ENCODE assay signal across 1 cellular context in genomic region chr1:186375152-186375928, GRCh38.
A peak's percentile ranks its signal among the peaks of the same experiment; 100 is the strongest.
TF ChIP-seq lines count a peak whose summit lies in the region.

TSS of gene ODR4 (plus strand) at chr1:186375838. CDS start at chr1:186379786, 3,948 bp downstream.
TSS of gene TPR (minus strand) at chr1:186375253. CDS start at chr1:186375028, 225 bp downstream.

TF ChIP-seq in K562, 482 proteins besides CTCF, POLR2A, EP300 and RAD21 (continued from another document and continues in another):
- TF ChIP-seq, protein P1, sequence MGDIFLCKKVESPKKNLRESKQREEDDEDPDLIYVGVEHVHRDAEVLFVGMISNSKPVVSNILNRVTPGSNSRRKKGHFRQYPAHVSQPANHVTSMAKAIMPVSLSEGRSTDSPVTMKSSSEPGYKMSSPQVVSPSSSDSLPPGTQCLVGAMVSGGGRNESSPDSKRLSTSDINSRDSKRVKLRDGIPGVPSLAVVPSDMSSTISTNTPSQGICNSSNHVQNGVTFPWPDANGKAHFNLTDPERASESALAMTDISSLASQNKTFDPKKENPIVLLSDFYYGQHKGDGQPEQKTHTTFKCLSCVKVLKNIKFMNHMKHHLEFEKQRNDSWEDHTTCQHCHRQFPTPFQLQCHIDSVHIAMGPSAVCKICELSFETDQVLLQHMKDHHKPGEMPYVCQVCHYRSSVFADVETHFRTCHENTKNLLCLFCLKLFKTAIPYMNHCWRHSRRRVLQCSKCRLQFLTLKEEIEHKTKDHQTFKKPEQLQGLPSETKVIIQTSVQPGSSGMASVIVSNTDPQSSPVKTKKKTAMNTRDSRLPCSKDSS (IDR thresholded peaks at IDR 0.05; ENCODE audit: low read depth, partially characterized antibody): no peak
- peak; percentile 39 for TF ChIP-seq RREB1 (CRISPR knock-in tag; IDR thresholded peaks at IDR 0.05)
- TF ChIP-seq MTA2 (IDR thresholded peaks at IDR 0.05; ENCODE audit: low read depth): peak; percentile 4; the same call in 1 of the 2 replicates
- no peak for TF ChIP-seq ILK (tag; IDR thresholded peaks at IDR 0.05; ENCODE audit: borderline replicate concordance, low read depth)
- peak; percentile 82 to 90; a peak in 2 of 4 replicates for TF ChIP-seq SIN3A (IDR thresholded peaks at IDR 0.05; ENCODE audit: borderline replicate concordance in 2 of 2, control insufficient read depth in 1 of 2, low read depth in 2 of 2, low read length in 2 of 2)
- peak; percentile 73 for TF ChIP-seq ASH1L (IDR thresholded peaks at IDR 0.05; ENCODE audit: borderline replicate concordance, low read depth, partially characterized antibody)
- TF ChIP-seq KLF16 (IDR thresholded peaks at IDR 0.05): peak; percentile 42
- TF ChIP-seq CBX1 (IDR thresholded peaks at IDR 0.05; ENCODE audit: low read depth): peak; percentile 71
- peak; percentile 89 for TF ChIP-seq MYC (IDR thresholded peaks at IDR 0.05; ENCODE audit: low read depth, low read length)
- TF ChIP-seq MYC (CRISPR knock-in tag; IDR thresholded peaks at IDR 0.05; ENCODE audit: borderline replicate concordance, low read depth): peak; percentile 91; the same call in 1 of the 2 replicates
- peak; percentile 49; the same call in 1 of the 2 replicates for TF ChIP-seq BACH1 (tag; IDR thresholded peaks at IDR 0.05)
- TF ChIP-seq FIP1L1 (IDR thresholded peaks at IDR 0.05; ENCODE audit: low read depth, low read length, poor library complexity, severe bottlenecking): peak; percentile 69
- TF ChIP-seq PCBP2 (IDR thresholded peaks at IDR 0.05; ENCODE audit: low read depth, low read length, poor library complexity, severe bottlenecking): no peak
- TF ChIP-seq DACH1 (IDR thresholded peaks at IDR 0.05; ENCODE audit: partially characterized antibody): peak; percentile 44
- peak; percentile 40; the same call in 1 of the 2 replicates for TF ChIP-seq ZNF592 (IDR thresholded peaks at IDR 0.05)
- TF ChIP-seq PREB (CRISPR knock-in tag; IDR thresholded peaks at IDR 0.05): peak; percentile 90
- TF ChIP-seq, protein P2, sequence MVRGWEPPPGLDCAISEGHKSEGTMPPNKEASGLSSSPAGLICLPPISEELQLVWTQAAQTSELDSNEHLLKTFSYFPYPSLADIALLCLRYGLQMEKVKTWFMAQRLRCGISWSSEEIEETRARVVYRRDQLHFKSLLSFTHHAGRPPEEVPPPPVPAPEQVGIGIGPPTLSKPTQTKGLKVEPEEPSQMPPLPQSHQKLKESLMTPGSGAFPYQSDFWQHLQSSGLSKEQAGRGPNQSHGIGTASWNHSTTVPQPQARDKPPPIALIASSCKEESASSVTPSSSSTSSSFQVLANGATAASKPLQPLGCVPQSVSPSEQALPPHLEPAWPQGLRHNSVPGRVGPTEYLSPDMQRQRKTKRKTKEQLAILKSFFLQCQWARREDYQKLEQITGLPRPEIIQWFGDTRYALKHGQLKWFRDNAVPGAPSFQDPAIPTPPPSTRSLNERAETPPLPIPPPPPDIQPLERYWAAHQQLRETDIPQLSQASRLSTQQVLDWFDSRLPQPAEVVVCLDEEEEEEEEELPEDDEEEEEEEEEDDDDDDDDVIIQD (CRISPR knock-in tag; IDR thresholded peaks at IDR 0.05): no peak
- peak; percentile 96 for TF ChIP-seq PHF20 (IDR thresholded peaks at IDR 0.05; ENCODE audit: partially characterized antibody)
- TF ChIP-seq CBFB (CRISPR knock-in tag; IDR thresholded peaks at IDR 0.05): peak; percentile 100
- TF ChIP-seq ZNF318 (IDR thresholded peaks at IDR 0.05; ENCODE audit: borderline replicate concordance in 1 of 2, low read depth in 1 of 2): peak in 1 of 2 experiments; percentile 40; a peak in 1 of 4 replicates
- no peak for TF ChIP-seq ZNF398 (CRISPR knock-in tag; IDR thresholded peaks at IDR 0.05)
- TF ChIP-seq KLF6 (CRISPR knock-in tag; IDR thresholded peaks at IDR 0.05; ENCODE audit: borderline replicate concordance): peak; percentile 77; the same call in 1 of the 2 replicates
- TF ChIP-seq ZFP36 (IDR thresholded peaks at IDR 0.05; ENCODE audit: low read depth, low read length, partially characterized antibody): peak; percentile 38
- TF ChIP-seq DPF2 (IDR thresholded peaks at IDR 0.05): peak; percentile 86
- peak; percentile 94 for TF ChIP-seq ELF2 (CRISPR knock-in tag; IDR thresholded peaks at IDR 0.05)
- peak; percentile 46 for TF ChIP-seq POU5F1 (IDR thresholded peaks at IDR 0.05; ENCODE audit: borderline replicate concordance, low read depth, low read length, partially characterized antibody)
- no peak for TF ChIP-seq FOS (IDR thresholded peaks at IDR 0.05; ENCODE audit: extremely low read depth, insufficient read length)
- TF ChIP-seq NCOA1 (IDR thresholded peaks at IDR 0.05; ENCODE audit: low read depth): peak; percentile 72
